ENCODE assay signal across 13 cellular contexts in the genomic region with DNA sequence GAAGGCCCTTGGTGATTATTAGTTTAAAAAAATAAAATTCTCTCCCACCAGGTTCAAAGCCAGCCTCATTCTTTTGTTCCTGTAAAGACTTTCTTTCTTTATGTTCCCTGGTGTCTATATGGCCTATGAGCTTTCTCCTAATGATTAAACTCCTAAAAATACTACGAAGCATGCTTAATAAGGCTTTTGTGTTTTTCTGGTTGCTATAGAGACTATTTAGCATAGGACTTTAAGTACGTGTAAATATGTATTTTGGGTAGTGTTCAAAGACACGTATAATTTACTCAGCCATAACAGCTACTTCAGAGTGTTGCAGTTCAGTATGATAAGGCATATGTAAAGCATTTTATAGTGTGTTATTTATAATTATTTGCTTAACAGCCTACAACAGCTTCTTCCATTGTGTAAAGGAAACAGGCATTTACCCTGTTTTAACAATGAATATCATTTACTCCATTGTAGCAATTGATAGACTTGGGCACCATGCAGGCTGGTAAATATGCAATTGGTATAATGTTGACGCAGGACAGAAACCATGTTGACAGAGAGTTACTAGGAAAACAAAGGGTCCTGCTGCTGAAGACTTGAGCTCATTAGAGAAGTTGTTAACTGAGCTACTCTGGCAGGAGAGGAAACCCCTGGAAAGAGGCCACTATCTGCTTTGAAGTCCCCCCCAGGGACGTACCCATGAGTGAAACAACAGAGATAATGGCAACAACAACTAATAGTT.
DNase-seq lines count a peak whose midpoint lies in the region; ATAC-seq, FAIRE-seq and TF ChIP-seq lines count a peak whose summit lies in the region.
"Had no signal": no experiment of that assay in that cellular context is flagged by ENCODE, and none has a peak within 500 bp of the region (broad histone marks: within the 10 kb centered on the region; RNA-seq: fewer than 3 reads in every experiment).

No MANE protein-coding gene starts in this region.

- no peak overlapping the region for H3K4me3 Mint-ChIP-seq in astrocyte (ENCODE audit: unreplicated experiment)
- H3K4me3 Mint-ChIP-seq: CD4-positive, CD25-positive, alpha-beta regulatory T cell had no signal

- H3K9me2 ChIP-seq in GM23248 (ENCODE audit: insufficient read depth): no peaks in the 10 kb centered on the region

- peak overlapping the region; percentile 43 for H3K4me3 ChIP-seq in GM23248
- H3K4me3 ChIP-seq in astrocyte (ENCODE audit: insufficient read depth, low read depth, low read length): no peak overlapping the region

- ATAC-seq in GM19395 (IDR thresholded peaks at IDR 0.05; ENCODE audit: unreplicated experiment): no peak
- no peak for ATAC-seq in HG03196 (IDR thresholded peaks at IDR 0.05; ENCODE audit: unreplicated experiment)
- ATAC-seq: right cardiac atrium had no signal

- H3K4me1 Mint-ChIP-seq in astrocyte (ENCODE audit: low read depth, unreplicated experiment): peaks cover 14% of the 10 kb centered on the region
- H3K4me1 Mint-ChIP-seq: CD4-positive, CD25-positive, alpha-beta regulatory T cell had no signal

- peak overlapping the region; percentile 44 for H3K4me2 ChIP-seq in GM23248 (ENCODE audit: unreplicated experiment)
- H3K4me2 ChIP-seq in astrocyte (ENCODE audit: low read length): peak overlapping the region; percentile 83

- H2AFZ ChIP-seq in GM23248 (no peak overlapping the region), astrocyte (ENCODE audit: low read depth, low read length) (peak overlapping the region; percentile 37)

- H3K36me3 ChIP-seq in GM23248 (ENCODE audit: low read depth) (no peaks in the 10 kb centered on the region), astrocyte (ENCODE audit: insufficient read depth, low read length) (no peaks in the 10 kb centered on the region)

- H3K27me3 ChIP-seq in GM23248 (replicated peaks; ENCODE audit: insufficient read depth): no peaks in the 10 kb centered on the region
- no peaks in the 10 kb centered on the region for H3K27me3 ChIP-seq in astrocyte (ENCODE audit: insufficient read depth, low read length)

- H3K9me3 ChIP-seq in GM23248 (ENCODE audit: low read depth) (no peaks in the 10 kb centered on the region), astrocyte (ENCODE audit: insufficient read depth, low read depth, low read length) (no peaks in the 10 kb centered on the region)

- no peaks in the 10 kb centered on the region for H3K79me2 ChIP-seq in GM23248 (ENCODE audit: insufficient read depth)
- no peaks in the 10 kb centered on the region for H3K79me2 ChIP-seq in astrocyte (ENCODE audit: insufficient read depth, low read length)

- H4K20me1 ChIP-seq in GM23248 (ENCODE audit: insufficient read depth) (no peaks in the 10 kb centered on the region), astrocyte (ENCODE audit: insufficient read depth, low read length) (no peaks in the 10 kb centered on the region)

- WGBS in GM23248 (ENCODE audit: low coverage in 1 of 2, low lambda C conversion rate in 2 of 2, missing lambda C conversion rate in 2 of 2), 2 experiments: 33 to 42% methylated on average over 5 of the region's 5 CpGs

- H3K27me3 Mint-ChIP-seq in astrocyte (ENCODE audit: low read depth, unreplicated experiment): no peaks in the 10 kb centered on the region

- H3K9me3 Mint-ChIP-seq in astrocyte (ENCODE audit: unreplicated experiment): peaks cover 5% of the 10 kb centered on the region

- no peak for TF ChIP-seq CTCF in astrocyte (IDR thresholded peaks at IDR 0.05; ENCODE audit: insufficient read depth, low read depth, low read length)

- DNase-seq in GM23248 (peak; percentile 33), NCI-H2081 (lab: John Stamatoyannopoulos, UW) (peak; percentile 68 to 80), astrocyte (ENCODE audit: low read depth) (peak; percentile 36), lung microvascular endothelial cell (ENCODE audit: low read depth in 2 of 2) (peak; percentile 10 to 21), NCI-H446 treated with DMSO at 0.1 percent for 48 hours (lab: John Stamatoyannopoulos, UW) (no peak), T1000 (lab: John Stamatoyannopoulos, UW) (no peak)
- DNase-seq: activated effector memory CD4-positive, alpha-beta T cell treated with anti-CD3 and anti-CD28 coated beads, Interleukin-2, amount 50 U/mL, for 16 hours; CD4-positive, CD25-positive, alpha-beta regulatory T cell; right cardiac atrium; substantia nigra; T-helper 1 cell had no signal

- H3K27ac Mint-ChIP-seq in astrocyte (ENCODE audit: unreplicated experiment): peak overlapping the region; percentile 98
- H3K27ac Mint-ChIP-seq: CD4-positive, CD25-positive, alpha-beta regulatory T cell had no signal

- H3K9ac ChIP-seq in GM23248 (peak overlapping the region; percentile 64), astrocyte (ENCODE audit: low read length) (peak overlapping the region; percentile 71)

- FAIRE-seq in astrocyte (lab: Jason Lieb, UNC): no peak

- H3K27ac ChIP-seq in GM23248 (peak overlapping the region; percentile 85), astrocyte (ENCODE audit: low read depth, low read length) (peak overlapping the region; percentile 91)

- H3K36me3 Mint-ChIP-seq in astrocyte (ENCODE audit: low read depth, unreplicated experiment): no peaks in the 10 kb centered on the region
- H3K36me3 Mint-ChIP-seq: CD4-positive, CD25-positive, alpha-beta regulatory T cell had no signal

- H3F3A ChIP-seq in GM23248 (ENCODE audit: insufficient read depth): peaks cover 15% of the 10 kb centered on the region

- H3K4me1 ChIP-seq in GM23248 (ENCODE audit: insufficient read depth) (peaks cover 23% of the 10 kb centered on the region), astrocyte (ENCODE audit: insufficient read depth, low read length) (peaks cover 17% of the 10 kb centered on the region)

- in situ Hi-C loops in GM23248 (cut with MboI): no loop called here

Comparison
In these comparisons a context has a peak if more than half of its experiments do, and no peak if none do; other contexts are left out.
1. DNase-seq: peak in GM23248 (single experiment), NCI-H2081 (2 of 2), astrocyte (single experiment) and lung microvascular endothelial cell (2 of 2); none in NCI-H446 treated with DMSO at 0.1 percent for 48 hours (single experiment) and T1000 (single experiment).